Comparison of ENCODE assay signal across 4 cellular contexts in the genomic region with DNA sequence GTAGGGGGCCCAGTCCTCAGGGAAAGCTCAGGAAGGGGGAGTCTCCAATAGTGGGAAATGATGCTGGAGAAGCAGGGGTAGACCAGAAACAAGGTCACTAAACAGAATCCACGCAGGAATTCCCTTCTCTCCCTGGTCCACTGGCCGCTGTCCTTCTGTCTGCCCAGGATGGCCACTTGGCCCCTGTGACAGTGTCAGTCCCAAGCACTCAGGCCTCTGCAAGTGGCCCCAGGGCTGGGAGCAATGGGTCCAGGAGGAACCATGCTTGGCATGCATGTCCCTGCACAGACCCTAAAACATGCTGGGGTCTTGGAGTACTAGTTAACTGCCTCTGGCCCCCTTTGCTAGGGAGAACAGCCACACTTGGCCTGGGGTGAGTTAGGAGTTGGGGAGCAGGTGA.
DNase-seq lines count a peak whose midpoint lies in the region; TF ChIP-seq lines count a peak whose summit lies in the region.
"Not testable (repeated sequence)": the region's sequence is repeated elsewhere in the genome, so short reads cannot be mapped to it uniquely, and the experiment has no call there.

No MANE protein-coding gene starts in this region.

- H3K36me3 ChIP-seq in sigmoid colon = not testable (repeated sequence)

- not testable (repeated sequence) for H3K4me3 ChIP-seq in sigmoid colon

- not testable (repeated sequence) for TF ChIP-seq EP300 in sigmoid colon (IDR thresholded peaks at IDR 0.05)

- DNase-seq in activated effector memory CD4-positive, alpha-beta T cell treated with anti-CD3 and anti-CD28 coated beads, Interleukin-2, amount 50 U/mL, for 16 hours = peak; percentile 41
- DNase-seq in cardiac septum (ENCODE audit: low spot score) (peak; percentile 53), posterior vena cava (ENCODE audit: low spot score) (peak; percentile 52), sigmoid colon (peak; percentile 56)

- H3K27ac ChIP-seq in sigmoid colon = peak overlapping the region in 1 of 4 donors; percentile 73

- peaks cover 0 to 55% (median 47%) of the 10 kb centered on the region in 4 donors for H3K4me1 ChIP-seq in sigmoid colon

- not testable (repeated sequence) for TF ChIP-seq CTCF in sigmoid colon (IDR thresholded peaks at IDR 0.05)

- 91 to 94% methylated on average over 2 of the region's 2 CpGs for WGBS in sigmoid colon, 2 donors

- not testable (repeated sequence) for TF ChIP-seq POLR2A in sigmoid colon (IDR thresholded peaks at IDR 0.05)

- H3K9me3 ChIP-seq in sigmoid colon = not testable (repeated sequence)

- H3K27me3 ChIP-seq in sigmoid colon = not testable (repeated sequence)

- intact Hi-C loops in cardiac septum (cut with DNase I); sigmoid colon (cut with DNase I): not testable (repeated sequence)
- intact Hi-C loops in posterior vena cava (cut with DNase I) = loop anchor here in 1 of 2 donors (10.0 kb wide), 1 partner anchor 155 kb away; no protein-coding TSS in a partner anchor
